2 cellular contexts compared by ENCODE assay signal in the genomic region with DNA sequence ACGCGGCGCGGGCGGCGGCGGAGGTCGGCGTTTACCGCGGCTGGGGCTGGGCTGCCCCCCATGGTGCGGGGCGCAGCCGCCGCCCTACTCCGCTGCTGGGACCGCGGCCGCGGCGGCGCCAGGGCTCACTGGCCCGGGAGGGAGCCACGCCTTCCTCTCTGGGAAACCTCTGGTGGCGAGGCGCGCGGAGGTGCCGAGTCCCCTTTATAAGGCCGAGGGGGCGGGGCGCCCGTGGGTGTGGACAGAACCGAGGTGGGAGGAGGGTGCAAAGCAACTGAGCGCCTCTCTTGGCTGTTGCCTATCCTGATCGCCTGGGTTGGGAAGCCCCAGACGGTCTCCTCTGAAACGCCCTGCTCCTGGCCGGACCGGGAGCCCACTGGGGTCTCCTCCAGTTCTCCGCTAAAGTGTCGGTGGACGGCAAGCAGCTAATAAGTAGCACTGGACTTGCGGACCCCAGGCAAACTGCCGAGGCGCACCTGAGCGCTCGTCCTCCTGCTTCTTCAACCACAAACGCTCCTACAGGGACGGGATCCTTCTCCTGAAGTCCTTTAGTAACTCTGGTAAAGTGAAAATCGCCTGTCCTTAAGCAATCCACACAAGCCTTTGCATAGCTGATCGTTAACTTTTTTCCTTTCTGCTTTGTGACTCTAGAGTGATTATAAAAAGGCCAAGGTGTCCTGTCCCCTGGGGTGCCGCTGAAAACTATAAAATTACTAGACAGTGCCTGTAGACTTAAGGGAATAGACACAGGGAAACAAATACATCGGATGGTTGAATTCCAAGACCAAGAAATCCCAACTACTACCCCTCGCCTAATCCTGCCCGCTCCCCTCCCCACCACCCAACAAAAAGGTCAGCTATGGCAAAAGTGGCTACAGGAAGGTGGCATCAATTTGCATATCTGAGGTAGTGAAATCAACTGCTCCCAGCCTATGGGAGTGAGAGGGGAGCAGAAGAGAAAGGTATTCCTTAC.
TF ChIP-seq lines count a peak whose summit lies in the region.

A gene (minus strand): TSS at position 182 of the 973 bp plus-strand sequence. CDS start 239 bp downstream, outside the sequence.

TF ChIP-seq in A549, 52 proteins besides CTCF, POLR2A, EP300 and RAD21:
- TF ChIP-seq, protein P1, sequence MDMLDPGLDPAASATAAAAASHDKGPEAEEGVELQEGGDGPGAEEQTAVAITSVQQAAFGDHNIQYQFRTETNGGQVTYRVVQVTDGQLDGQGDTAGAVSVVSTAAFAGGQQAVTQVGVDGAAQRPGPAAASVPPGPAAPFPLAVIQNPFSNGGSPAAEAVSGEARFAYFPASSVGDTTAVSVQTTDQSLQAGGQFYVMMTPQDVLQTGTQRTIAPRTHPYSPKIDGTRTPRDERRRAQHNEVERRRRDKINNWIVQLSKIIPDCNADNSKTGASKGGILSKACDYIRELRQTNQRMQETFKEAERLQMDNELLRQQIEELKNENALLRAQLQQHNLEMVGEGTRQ (IDR thresholded peaks at IDR 0.05): no peak
- 0 out of 2 replicates have a peak, but pooled peaks have one; percentile 32 for TF ChIP-seq CBX8 (IDR thresholded peaks at IDR 0.05)

TF ChIP-seq in endothelial cell of umbilical vein, 7 proteins besides CTCF, POLR2A, EP300 and RAD21:
- TF ChIP-seq GATA2 (IDR thresholded peaks at IDR 0.05; ENCODE audit: insufficient read depth, insufficient read length, low read depth, low read length) (no peak), POLR2AphosphoS5 (IDR thresholded peaks at IDR 0.05; ENCODE audit: insufficient read depth, low read depth, low read length) (no peak), JUN (IDR thresholded peaks at IDR 0.05; ENCODE audit: borderline replicate concordance, insufficient read depth, insufficient read length, low read depth) (no peak), FOS (IDR thresholded peaks at IDR 0.05; ENCODE audit: borderline replicate concordance, insufficient read depth, low read length) (no peak), MYC (IDR thresholded peaks at IDR 0.05; ENCODE audit: low read depth, low read length) (no peak), EZH2 (IDR thresholded peaks at IDR 0.05; ENCODE audit: borderline replicate concordance, low read depth, low read length, severe bottlenecking) (no peak)
- TF ChIP-seq, protein P2, sequence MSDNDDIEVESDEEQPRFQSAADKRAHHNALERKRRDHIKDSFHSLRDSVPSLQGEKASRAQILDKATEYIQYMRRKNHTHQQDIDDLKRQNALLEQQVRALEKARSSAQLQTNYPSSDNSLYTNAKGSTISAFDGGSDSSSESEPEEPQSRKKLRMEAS (IDR thresholded peaks at IDR 0.05; ENCODE audit: insufficient read depth, insufficient read length): no peak
TF ChIP-seq in endothelial cell of umbilical vein: peak in this region for 0.
